2 cellular contexts compared by ENCODE assay signal in the genomic region with DNA sequence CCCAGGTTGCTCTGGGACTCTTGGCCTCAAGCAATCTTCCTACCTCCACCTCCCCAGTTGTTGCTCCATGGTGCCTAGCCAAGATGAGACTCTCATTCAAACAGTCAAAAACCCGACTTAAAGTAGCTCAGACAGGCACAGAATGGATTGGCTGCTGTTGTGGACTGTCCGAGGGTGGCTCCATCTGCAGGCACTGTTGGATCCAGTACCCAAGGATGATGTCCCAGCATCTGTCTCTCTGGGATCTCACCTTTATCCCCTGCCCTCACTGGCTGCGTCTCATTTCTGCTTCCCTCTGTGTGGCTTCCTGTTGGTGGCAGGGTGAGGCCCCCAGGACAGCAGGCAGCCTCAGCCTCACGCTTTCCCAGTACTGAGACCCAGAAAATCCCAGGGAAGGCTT. TPM values are rescaled to one million over a fixed set of nuclear protein-coding genes. Genes with fewer than 3 reads are reported as not detected.
"Had no signal": no experiment of that assay in that cellular context is flagged by ENCODE, and none has a peak within 500 bp of the region (broad histone marks: within the 10 kb centered on the region; RNA-seq: fewer than 3 reads in every experiment).

No MANE protein-coding gene starts in this region.

RNA-seq across cellular contexts. Expression of gene FKBP6, which starts 48.3 kb away (rescaled TPM):
- total RNA-seq: G401, GM12878 had no signal
- polyA plus RNA-seq: GM12878 had no signal

RNA-seq across cellular contexts. Expression of gene TRIM50, which starts 48.4 kb away (rescaled TPM):
- total RNA-seq: G401, GM12878 had no signal
- polyA plus RNA-seq: GM12878 had no signal

RNA-seq across cellular contexts. Expression of gene FZD9, which starts 57.3 kb away (rescaled TPM):
- total RNA-seq: G401, GM12878 had no signal
